In genomic region chr6:52127957-52128356, GRCh38 we compare ENCODE assay signal across 10 cellular contexts. TPM values are rescaled to one million over a fixed set of nuclear protein-coding genes. Genes with fewer than 3 reads are reported as not detected.
"Had no signal": no experiment of that assay in that cellular context is flagged by ENCODE, and none has a peak within 500 bp of the region (broad histone marks: within the 10 kb centered on the region; RNA-seq: fewer than 3 reads in every experiment).

No MANE protein-coding gene starts in this region.

- H3K27ac Mint-ChIP-seq: HFFc6, IgD-negative memory B cell had no signal

- H3K4me1 ChIP-seq: HAP-1 had no signal

- H3K36me3 ChIP-seq: HAP-1 had no signal

- H3K4me3 ChIP-seq: GM23248, HAP-1 had no signal

- DNase-seq: GM23248, GOT3, H7, HFFc6, KBM-7 had no signal

- H3K4me1 Mint-ChIP-seq: IgD-negative memory B cell had no signal

- H3K36me3 Mint-ChIP-seq: IgD-negative memory B cell had no signal

- ATAC-seq: HCT116 had no signal

- H2AFZ ChIP-seq: GM23248 had no signal

- H3K9me3 Mint-ChIP-seq: HFFc6 had no signal

- H3K9me3 ChIP-seq: HAP-1 had no signal

- H3K9ac ChIP-seq: GM23248 had no signal

- H3K4me3 Mint-ChIP-seq: HFFc6, IgD-negative memory B cell had no signal

- H3K27ac ChIP-seq: GM23248 had no signal

RNA-seq across cellular contexts. Expression of gene PKHD1, which starts 40.5 kb away (rescaled TPM):
- total RNA-seq: GM23248, H4, HFFc6 had no signal
- polyA plus RNA-seq: GM23248, IgD-negative memory B cell had no signal

RNA-seq across cellular contexts. Expression of gene IL17A, which starts 58.2 kb away (rescaled TPM):
- total RNA-seq: GM23248, H4, HFFc6, HT-29 had no signal
- polyA plus RNA-seq: GM23248, IgD-negative memory B cell had no signal
